In genomic region chr20:51966296-51966971, GRCh38 we compare ENCODE assay signal across 8 cellular contexts.
DNase-seq lines count a peak whose midpoint lies in the region; ATAC-seq, FAIRE-seq and TF ChIP-seq lines count a peak whose summit lies in the region.

No MANE protein-coding gene starts in this region.

- peak; percentile 71 to 86 for DNase-seq in A549 (ENCODE audit: low read depth in 1 of 2, low spot score in 1 of 2)
- DNase-seq in GM04504 (ENCODE audit: low read depth) = peak; percentile 45
- DNase-seq in NCI-H526 treated with DMSO at 0.1 percent for 48 hours (lab: John Stamatoyannopoulos, UW) = peak; percentile 40
- DNase-seq in inferior parietal cortex (ENCODE audit: extremely low spot score) = peak; percentile 68
- peak; percentile 52 for DNase-seq in stomach
- DNase-seq in activated gamma-delta T cell (lab: John Stamatoyannopoulos, UW) = no peak

- TF ChIP-seq RAD21 in A549 (conservative IDR thresholded peaks at IDR 0.05 in 1 of 2, IDR thresholded peaks at IDR 0.05 in 1 of 2) = peak; percentile 72 to 77

- H3K27ac ChIP-seq in A549 (peak overlapping the region in 1 of 2 experiments; percentile 55; a peak in 4 of 6 replicates), stomach (no peak overlapping the region)

- no peak overlapping the region for H3K4me3 Mint-ChIP-seq in brain

- no peaks in the 10 kb centered on the region for H3K36me3 ChIP-seq in stomach

- no peaks in the 10 kb centered on the region for H3K27me3 ChIP-seq in stomach

- peak; percentile 69 for TF ChIP-seq CTCF in A549 (IDR thresholded peaks at IDR 0.05)
- peak; percentile 45 to 55 for TF ChIP-seq CTCF in brain (conservative IDR thresholded peaks at IDR 0.05)
- peak in 4 of 7 experiments; percentile 26 to 55 (median 41) for TF ChIP-seq CTCF in stomach (IDR thresholded peaks at IDR 0.05)

- 22% methylated on average over 8 of the region's 8 CpGs for WGBS in A549 (ENCODE audit: missing lambda C conversion rate)
- 48 to 58% (median 56%) methylated on average over 8 of the region's 8 CpGs for WGBS in stomach, 5 donors

- no peaks in the 10 kb centered on the region for H3K9me3 ChIP-seq in A549
- no peaks in the 10 kb centered on the region for H3K9me3 ChIP-seq in stomach

- H3K9me3 Mint-ChIP-seq in brain = no peaks in the 10 kb centered on the region

- no peak for TF ChIP-seq EP300 in A549 (IDR thresholded peaks at IDR 0.05)
- no peak for TF ChIP-seq EP300 in stomach (IDR thresholded peaks at IDR 0.05)

- H3K27ac Mint-ChIP-seq in brain = peak overlapping the region in 1 of 5 experiments; percentile 49

- CTCF ChIA-PET in A549 (lab: Yijun Ruan, JAX) = interaction anchor here (0.6 to 3.0 kb wide), 37 partner anchors 10 to 986 kb away, joined by 3 to 22 read pairs (median 4); partner anchors contain the start of gene SALL4

- TF ChIP-seq POLR2A in A549 (IDR thresholded peaks at IDR 0.05; ENCODE audit: low read length) (no peak), stomach (IDR thresholded peaks at IDR 0.05) (no peak)

- intact Hi-C loops in stomach (cut with DNase I; ENCODE audit: low total_unique reads) = loop anchor here (10.0 kb wide), 1 partner anchor 332 kb away; no protein-coding TSS in a partner anchor

- H3K4me3 ChIP-seq in A549 (no peak overlapping the region), stomach (no peak overlapping the region)

- peak; percentile 99 for ATAC-seq in A549
- ATAC-seq in GM18498 (IDR thresholded peaks at IDR 0.05; ENCODE audit: unreplicated experiment) = no peak

- peaks cover 11% of the 10 kb centered on the region for H3K4me1 Mint-ChIP-seq in brain

- H3K4me1 ChIP-seq in A549 (peaks cover 8% of the 10 kb centered on the region; the same call in 1 of the 3 replicates), stomach (peaks cover 0 to 4% (median 0%) of the 10 kb centered on the region in 4 donors)

- H3K27me3 Mint-ChIP-seq in brain = no peaks in the 10 kb centered on the region

- no peak for FAIRE-seq in A549 (lab: Jason Lieb, UNC)

- no peaks in the 10 kb centered on the region for H3K36me3 Mint-ChIP-seq in brain

- H3K4me2 ChIP-seq in A549 = peak overlapping the region; percentile 19; the same call in 1 of the 3 replicates

- POLR2A ChIA-PET in A549 (lab: Yijun Ruan, JAX) = interaction anchor here (0.5 kb wide), 1 partner anchor 73 kb away, joined by 5 read pairs; no protein-coding TSS in a partner anchor

TF ChIP-seq in A549, 52 proteins besides CTCF, POLR2A, EP300 and RAD21:
- TF ChIP-seq ZNF302 (CRISPR knock-in tag; IDR thresholded peaks at IDR 0.05) (no peak), SMC3 (IDR thresholded peaks at IDR 0.05) (peak; percentile 81), CHD2 (IDR thresholded peaks at IDR 0.05; ENCODE audit: low read length, partially characterized antibody) (no peak)
